10 cellular contexts compared by ENCODE assay signal in genomic region chr6:134249759-134250602, GRCh38.
A peak's percentile ranks its signal among the peaks of the same experiment; 100 is the strongest.
DNase-seq lines count a peak whose midpoint lies in the region; ATAC-seq, FAIRE-seq and TF ChIP-seq lines count a peak whose summit lies in the region.
"Had no signal": no experiment of that assay in that cellular context is flagged by ENCODE, and none has a peak within 500 bp of the region (broad histone marks: within the 10 kb centered on the region; RNA-seq: fewer than 3 reads in every experiment).

No MANE protein-coding gene starts in this region.

- H3K27me3 Mint-ChIP-seq in activated T-cell treated with anti-CD3 and anti-CD28 coated beads, Interleukin-2, amount 50 U/mL, for 24 hours: no peaks in the 10 kb centered on the region
- no peaks in the 10 kb centered on the region for H3K27me3 Mint-ChIP-seq in activated naive CD8-positive, alpha-beta T cell treated with anti-CD3 and anti-CD28 coated beads, Interleukin-2, amount 10 ng/mL, durations not matched to agents 7 days and 5 days
- H3K27me3 Mint-ChIP-seq in CD14-positive monocyte (ENCODE audit: low read depth in 3 of 3): peaks cover 0 to 3% (median 1%) of the 10 kb centered on the region in 3 donors

- peaks cover 55% of the 10 kb centered on the region for H3K4me1 Mint-ChIP-seq in activated T-cell treated with anti-CD3 and anti-CD28 coated beads, Interleukin-2, amount 50 U/mL, for 24 hours (ENCODE audit: low read depth)
- peaks cover 52% of the 10 kb centered on the region for H3K4me1 Mint-ChIP-seq in activated naive CD8-positive, alpha-beta T cell treated with anti-CD3 and anti-CD28 coated beads, Interleukin-2, amount 10 ng/mL, durations not matched to agents 7 days and 5 days
- H3K4me1 Mint-ChIP-seq in CD14-positive monocyte: peaks cover 52% of the 10 kb centered on the region

- POLR2A ChIA-PET in activated naive CD8-positive, alpha-beta T cell treated with anti-CD3 and anti-CD28 coated beads, Interleukin-2, amount 10 ng/mL, durations not matched to agents 7 days and 5 days (lab: Charles Lee): interaction anchor here (1.1 to 1.2 kb wide), 2 partner anchors 8 to 73 kb away, joined by 3 read pairs; no protein-coding TSS in a partner anchor

- TF ChIP-seq CTCF in stomach (IDR thresholded peaks at IDR 0.05) (no peak), CD14-positive monocyte (IDR thresholded peaks at IDR 0.05) (no peak)

- no peak overlapping the region for H3K4me3 ChIP-seq in stomach

- DNase-seq in activated T-cell treated with anti-CD3 and anti-CD28 coated beads, Interleukin-2, amount 50 U/mL, for 24 hours: no peak
- DNase-seq in activated T-cell treated with anti-CD3 and anti-CD28 coated beads, Interleukin-2, amount 50 U/mL, for 48 hours: no peak
- no peak for DNase-seq in activated naive CD8-positive, alpha-beta T cell treated with anti-CD3 and anti-CD28 coated beads, Interleukin-2, amount 10 ng/mL, durations not matched to agents 7 days and 5 days
- DNase-seq in stomach (no peak), CD14-positive monocyte (ENCODE audit: low spot score) (no peak)
- DNase-seq in stimulated activated CD4-positive, alpha-beta T cell treated with anti-CD3 and anti-CD28 coated beads, Interleukin-1b, Interleukin-23, amount 100 ng/mL, for 48 hours: no peak
- DNase-seq: left ventricle myocardium superior, NCI-H1436 had no signal

- 12 to 26% (median 17%) methylated on average over 7 of the region's 7 CpGs for WGBS in stomach, 5 donors

- peak overlapping the region; percentile 3 for H3K27ac Mint-ChIP-seq in activated T-cell treated with anti-CD3 and anti-CD28 coated beads, Interleukin-2, amount 50 U/mL, for 24 hours
- peak overlapping the region; percentile 77 for H3K27ac Mint-ChIP-seq in activated naive CD8-positive, alpha-beta T cell treated with anti-CD3 and anti-CD28 coated beads, Interleukin-2, amount 10 ng/mL, durations not matched to agents 7 days and 5 days
- H3K27ac Mint-ChIP-seq in CD14-positive monocyte: peak overlapping the region in 2 of 7 donors; percentile 2 to 67

- ATAC-seq in activated naive CD8-positive, alpha-beta T cell treated with anti-CD3 and anti-CD28 coated beads, Interleukin-2, amount 10 ng/mL, durations not matched to agents 7 days and 5 days (ENCODE audit: low read depth): no peak
- ATAC-seq in HG03457 (IDR thresholded peaks at IDR 0.05; ENCODE audit: unreplicated experiment): no peak

- H3K36me3 Mint-ChIP-seq in activated T-cell treated with anti-CD3 and anti-CD28 coated beads, Interleukin-2, amount 50 U/mL, for 24 hours (ENCODE audit: low read depth): no peaks in the 10 kb centered on the region
- H3K36me3 Mint-ChIP-seq in activated naive CD8-positive, alpha-beta T cell treated with anti-CD3 and anti-CD28 coated beads, Interleukin-2, amount 10 ng/mL, durations not matched to agents 7 days and 5 days: peaks cover 5% of the 10 kb centered on the region
- H3K36me3 Mint-ChIP-seq in CD14-positive monocyte: peaks cover 0 to 2% of the 10 kb centered on the region in 2 donors

- peaks cover 0 to 38% (median 15%) of the 10 kb centered on the region in 4 donors for H3K4me1 ChIP-seq in stomach

- TF ChIP-seq POLR2A in stomach (IDR thresholded peaks at IDR 0.05): no peak

- H3K4me3 Mint-ChIP-seq in activated T-cell treated with anti-CD3 and anti-CD28 coated beads, Interleukin-2, amount 50 U/mL, for 24 hours: no peak overlapping the region
- H3K4me3 Mint-ChIP-seq in activated naive CD8-positive, alpha-beta T cell treated with anti-CD3 and anti-CD28 coated beads, Interleukin-2, amount 10 ng/mL, durations not matched to agents 7 days and 5 days: peak overlapping the region; percentile 51
- no peak overlapping the region for H3K4me3 Mint-ChIP-seq in CD14-positive monocyte

- intact Hi-C loops in stomach (cut with DNase I; ENCODE audit: low total_unique reads): no loop called here
- intact Hi-C loops in CD14-positive monocyte (cut with micrococcal nuclease): loop anchor here in 1 of 2 donors (5.0 kb wide), 3 partner anchors 37 to 187 kb away; no protein-coding TSS in a partner anchor

- H3K27me3 ChIP-seq in stomach: no peaks in the 10 kb centered on the region

- FAIRE-seq in islet of Langerhans (lab: Jason Lieb, UNC): peak; percentile 94

- no peak for TF ChIP-seq EP300 in stomach (IDR thresholded peaks at IDR 0.05)

- H3K36me3 ChIP-seq in stomach: no peaks in the 10 kb centered on the region

- H3K27ac ChIP-seq in stomach: peak overlapping the region in 4 of 5 donors; percentile 1 to 54 (median 30)

- H3K9me3 ChIP-seq in stomach: no peaks in the 10 kb centered on the region

- peaks cover 2% of the 10 kb centered on the region for H3K9me3 Mint-ChIP-seq in activated T-cell treated with anti-CD3 and anti-CD28 coated beads, Interleukin-2, amount 50 U/mL, for 24 hours
- no peaks in the 10 kb centered on the region for H3K9me3 Mint-ChIP-seq in activated naive CD8-positive, alpha-beta T cell treated with anti-CD3 and anti-CD28 coated beads, Interleukin-2, amount 10 ng/mL, durations not matched to agents 7 days and 5 days
- peaks cover 0 to 2% (median 0%) of the 10 kb centered on the region in 7 donors for H3K9me3 Mint-ChIP-seq in CD14-positive monocyte
